ENCODE assay signal across 15 cellular contexts in genomic region chr17:15038656-15039055, GRCh38.
A peak's percentile ranks its signal among the peaks of the same experiment; 100 is the strongest.
DNase-seq lines count a peak whose midpoint lies in the region; ATAC-seq and TF ChIP-seq lines count a peak whose summit lies in the region.
"Had no signal": no experiment of that assay in that cellular context is flagged by ENCODE, and none has a peak within 500 bp of the region (broad histone marks: within the 10 kb centered on the region; RNA-seq: fewer than 3 reads in every experiment).

No MANE protein-coding gene starts in this region.

- H3K4me1 Mint-ChIP-seq in immature natural killer cell = no peaks in the 10 kb centered on the region
- H3K4me1 Mint-ChIP-seq: activated CD4-positive, alpha-beta T cell treated with anti-CD3 and anti-CD28 coated beads, Interleukin-2, amount 10 ng/mL, durations not matched to agents 24 days and 14 days; activated naive CD4-positive, alpha-beta T cell treated with anti-CD3 and anti-CD28 coated beads, Interleukin-2, amount 50 U/mL, for 24 hours; CD8-positive, alpha-beta memory T cell had no signal

- no peak overlapping the region for H3K4me3 ChIP-seq in adipocyte (ENCODE audit: low read length)
- H3K4me3 ChIP-seq: heart left ventricle had no signal

- peak overlapping the region; percentile 38 for H3K27ac ChIP-seq in foreskin keratinocyte
- H3K27ac ChIP-seq: heart left ventricle had no signal

- no peaks in the 10 kb centered on the region for H3K9me3 ChIP-seq in adipocyte (ENCODE audit: control insufficient read depth, low read length)
- H3K9me3 ChIP-seq: heart left ventricle had no signal

- peak; percentile 1 for DNase-seq in HCEC 1CT
- DNase-seq in adipocyte (ENCODE audit: low read depth) = peak; percentile 29
- DNase-seq in foreskin keratinocyte = peak; percentile 67 to 77
- DNase-seq in globus pallidus (ENCODE audit: low spot score) = no peak
- no peak for DNase-seq in immature natural killer cell
- no peak for DNase-seq in A172 (ENCODE audit: low spot score)
- DNase-seq in central memory CD4-positive, alpha-beta T cell = no peak
- DNase-seq: caudate nucleus; CD8-positive, alpha-beta memory T cell; heart left ventricle; NCI-H2081 treated with DMSO at 0.1 percent for 48 hours; NCI-H82; SHP77 treated with DMSO at 0.1 percent for 48 hours had no signal

- H3K9me3 Mint-ChIP-seq in immature natural killer cell = no peaks in the 10 kb centered on the region
- H3K9me3 Mint-ChIP-seq: activated CD4-positive, alpha-beta T cell treated with anti-CD3 and anti-CD28 coated beads, Interleukin-2, amount 10 ng/mL, durations not matched to agents 24 days and 14 days; CD8-positive, alpha-beta memory T cell had no signal

- ATAC-seq in foreskin keratinocyte = peak; percentile 77
- ATAC-seq: heart left ventricle had no signal

- no peaks in the 10 kb centered on the region for H3K36me3 ChIP-seq in adipocyte (ENCODE audit: control insufficient read depth, insufficient read depth, low read length, severe bottlenecking)
- H3K36me3 ChIP-seq: heart left ventricle had no signal

- no peak overlapping the region for H3K4me3 Mint-ChIP-seq in immature natural killer cell
- H3K4me3 Mint-ChIP-seq: activated CD4-positive, alpha-beta T cell treated with anti-CD3 and anti-CD28 coated beads, Interleukin-2, amount 10 ng/mL, durations not matched to agents 24 days and 14 days; activated naive CD4-positive, alpha-beta T cell treated with anti-CD3 and anti-CD28 coated beads, Interleukin-2, amount 50 U/mL, for 24 hours; CD8-positive, alpha-beta memory T cell had no signal

- TF ChIP-seq CTCF in foreskin keratinocyte (conservative IDR thresholded peaks at IDR 0.05) = no peak

- no peaks in the 10 kb centered on the region for H3K36me3 Mint-ChIP-seq in immature natural killer cell
- H3K36me3 Mint-ChIP-seq: activated naive CD4-positive, alpha-beta T cell treated with anti-CD3 and anti-CD28 coated beads, Interleukin-2, amount 50 U/mL, for 24 hours; CD8-positive, alpha-beta memory T cell had no signal

- H3K27me3 ChIP-seq in adipocyte (replicated peaks; ENCODE audit: control insufficient read depth, insufficient read depth, low read length) (peaks cover 9% of the 10 kb centered on the region), foreskin keratinocyte (no peaks in the 10 kb centered on the region)
- H3K27me3 ChIP-seq: heart left ventricle had no signal

- no peak overlapping the region for H3K27ac Mint-ChIP-seq in immature natural killer cell
- H3K27ac Mint-ChIP-seq: activated CD4-positive, alpha-beta T cell treated with anti-CD3 and anti-CD28 coated beads, Interleukin-2, amount 10 ng/mL, durations not matched to agents 24 days and 14 days; activated naive CD4-positive, alpha-beta T cell treated with anti-CD3 and anti-CD28 coated beads, Interleukin-2, amount 50 U/mL, for 24 hours; CD8-positive, alpha-beta memory T cell had no signal

- H3K27me3 Mint-ChIP-seq in immature natural killer cell (ENCODE audit: low read depth in 3 of 3) = peaks cover 2 to 7% (median 3%) of the 10 kb centered on the region in 3 donors
- H3K27me3 Mint-ChIP-seq: activated CD4-positive, alpha-beta T cell treated with anti-CD3 and anti-CD28 coated beads, Interleukin-2, amount 10 ng/mL, durations not matched to agents 24 days and 14 days had no signal

- H3K4me1 ChIP-seq in adipocyte (ENCODE audit: control insufficient read depth, insufficient read depth, low read length) (peaks cover 12% of the 10 kb centered on the region), foreskin keratinocyte (peaks cover 18% of the 10 kb centered on the region)
- H3K4me1 ChIP-seq: heart left ventricle had no signal

- H3K9ac ChIP-seq in adipocyte (ENCODE audit: low read length) = no peak overlapping the region

Comparison
In these comparisons a context has a peak if more than half of its experiments do, and no peak if none do; other contexts are left out.
1. DNase-seq: peak in HCEC 1CT (single experiment), adipocyte (single experiment) and foreskin keratinocyte (2 of 2); none in globus pallidus (single experiment), immature natural killer cell (0 of 3), A172 (single experiment) and central memory CD4-positive, alpha-beta T cell (single experiment).